8 cellular contexts compared by ENCODE assay signal in genomic region chr16:67841816-67842508, GRCh38. TPM values are rescaled to one million over a fixed set of nuclear protein-coding genes. Genes with fewer than 3 reads are reported as not detected.
DNase-seq lines count a peak whose midpoint lies in the region; FAIRE-seq and TF ChIP-seq lines count a peak whose summit lies in the region.

Gene THAP11, plus strand, starts transcription at chr16:67842320. Its CDS starts 235 bp downstream, at chr16:67842555.

- peaks cover 0 to 7% (median 4%) of the 10 kb centered on the region in 3 experiments; a peak in 4 of 7 replicates for H3K36me3 Mint-ChIP-seq in H9 (ENCODE audit: insufficient read depth in 1 of 3, low read depth in 3 of 3)
- no peaks in the 10 kb centered on the region for H3K36me3 Mint-ChIP-seq in nephron progenitor cell (ENCODE audit: low read depth)
- peaks cover 3% of the 10 kb centered on the region for H3K36me3 Mint-ChIP-seq in stimulated activated naive CD8-positive, alpha-beta T cell treated with anti-CD3 and anti-CD28 coated beads, Interleukin-15, Interleukin-2, amounts not matched to agents 100 ng/mL and 50 ng/mL, for 24 hours (ENCODE audit: low read depth)

- H3K9ac ChIP-seq in H9 (ENCODE audit: extremely low read depth, insufficient read length, low read length), result peak within 1 kb of the TSS; percentile 73

- no peak within 1 kb of the TSS for H3K4ac ChIP-seq in H9 (ENCODE audit: low read depth, low read length)

- peak within 1 kb of the TSS; percentile 95 to 99 (median 97) for H3K27ac Mint-ChIP-seq in H9
- H3K27ac Mint-ChIP-seq in nephron progenitor cell, result peak within 1 kb of the TSS; percentile 99
- H3K27ac Mint-ChIP-seq in stimulated activated naive CD8-positive, alpha-beta T cell treated with anti-CD3 and anti-CD28 coated beads, Interleukin-15, Interleukin-2, amounts not matched to agents 100 ng/mL and 50 ng/mL, for 24 hours, result peak within 1 kb of the TSS; percentile 96

- peaks cover 14% of the 10 kb centered on the region for H3K23me2 ChIP-seq in H9 (ENCODE audit: insufficient read length, low read depth, low read length, poor library complexity, severe bottlenecking)

- H2BK5ac ChIP-seq in H9 (ENCODE audit: insufficient read length, low read length), result no peak within 1 kb of the TSS

- no peaks in the 10 kb centered on the region for H4K20me1 ChIP-seq in H9 (ENCODE audit: control insufficient read depth, insufficient read depth, insufficient read length)

- no peaks in the 10 kb centered on the region for H3K27me3 ChIP-seq in H9 (ENCODE audit: insufficient read depth, low read length)

- H3K14ac ChIP-seq in H9 (ENCODE audit: insufficient read depth, low read length), result peak within 1 kb of the TSS; percentile 85

- no peaks in the 10 kb centered on the region for H3K9me3 ChIP-seq in H9 (ENCODE audit: control insufficient read depth, low read depth, low read length)

- H3K4me1 Mint-ChIP-seq in H9, result peaks cover 36 to 42% of the 10 kb centered on the region in 2 experiments
- peaks cover 48% of the 10 kb centered on the region for H3K4me1 Mint-ChIP-seq in nephron progenitor cell
- peaks cover 38% of the 10 kb centered on the region for H3K4me1 Mint-ChIP-seq in stimulated activated naive CD8-positive, alpha-beta T cell treated with anti-CD3 and anti-CD28 coated beads, Interleukin-15, Interleukin-2, amounts not matched to agents 100 ng/mL and 50 ng/mL, for 24 hours (ENCODE audit: low read depth)

- H3K18ac ChIP-seq in H9 (ENCODE audit: insufficient read length, low read depth, low read length), result peak within 1 kb of the TSS; percentile 91

- FAIRE-seq in G401.6 (lab: Jason Lieb, UNC), result peak; percentile 72

- H2BK15ac ChIP-seq in H9 (ENCODE audit: low read depth, low read length), result no peak within 1 kb of the TSS

- no peak within 1 kb of the TSS for H3K27ac ChIP-seq in H9 (ENCODE audit: insufficient read length, low read depth, low read length)

- peaks cover 10% of the 10 kb centered on the region; the same call in 1 of the 2 replicates for H3K4me1 ChIP-seq in H9 (ENCODE audit: insufficient read depth, low read length)

- H3T11ph ChIP-seq in H9 (ENCODE audit: low read length), result no peak within 1 kb of the TSS

- no peak within 1 kb of the TSS for H3K56ac ChIP-seq in H9 (ENCODE audit: insufficient read length, low read depth, low read length)

- peak within 1 kb of the TSS; percentile 85 for H3K4me2 ChIP-seq in H9 (ENCODE audit: insufficient read depth, insufficient read length, low read length)

- no peak within 1 kb of the TSS for H4K91ac ChIP-seq in H9 (ENCODE audit: insufficient read length, low read depth, low read length)

- H2AFZ ChIP-seq in H9 (ENCODE audit: low read length), result no peak within 1 kb of the TSS

- DNase-seq in H9 (peak; percentile 97), M059J (ENCODE audit: low read depth) (peak; percentile 93), SHP77 (lab: John Stamatoyannopoulos, UW) (peak; percentile 93), fibroblast of the aortic adventitia (ENCODE audit: low read depth) (peak; percentile 95), nephron progenitor cell (peak; percentile 96)
- peak; percentile 92 for DNase-seq in activated effector memory CD4-positive, alpha-beta T cell treated with Interleukin-2 at 50 U/mL for 16 hours

- H2BK20ac ChIP-seq in H9 (ENCODE audit: low read depth, low read length, poor library complexity, severe bottlenecking), result no peak within 1 kb of the TSS

- H3K79me2 ChIP-seq in H9 (ENCODE audit: insufficient read depth, low read length), result no peaks in the 10 kb centered on the region; the same call in 1 of the 2 replicates

- no CpG with 5 or more reads among the region's 83 CpGs for WGBS in H9 (ENCODE audit: extremely low coverage, insufficient read length, low lambda C conversion rate)

- H4K5ac ChIP-seq in H9 (ENCODE audit: insufficient read length, low read depth, low read length), result no peak within 1 kb of the TSS

- H3K79me1 ChIP-seq in H9 (ENCODE audit: insufficient read depth, low read depth, low read length, poor library complexity, severe bottlenecking), result no peaks in the 10 kb centered on the region

- no peak within 1 kb of the TSS for H2BK12ac ChIP-seq in H9 (ENCODE audit: insufficient read length, low read depth, low read length)

- H4K8ac ChIP-seq in H9 (replicated peaks; ENCODE audit: insufficient read length, low read depth, low read length), result no peak within 1 kb of the TSS

- H3K27me3 Mint-ChIP-seq in H9 (ENCODE audit: low read depth), result no peaks in the 10 kb centered on the region
- peaks cover 4% of the 10 kb centered on the region for H3K27me3 Mint-ChIP-seq in nephron progenitor cell (ENCODE audit: low read depth, poor library complexity)
- H3K27me3 Mint-ChIP-seq in stimulated activated naive CD8-positive, alpha-beta T cell treated with anti-CD3 and anti-CD28 coated beads, Interleukin-15, Interleukin-2, amounts not matched to agents 100 ng/mL and 50 ng/mL, for 24 hours, result no peaks in the 10 kb centered on the region

- H3K4me3 Mint-ChIP-seq in H9, result peak within 1 kb of the TSS; percentile 90 to 93
- peak within 1 kb of the TSS; percentile 93 for H3K4me3 Mint-ChIP-seq in nephron progenitor cell
- peak within 1 kb of the TSS; percentile 95 for H3K4me3 Mint-ChIP-seq in stimulated activated naive CD8-positive, alpha-beta T cell treated with anti-CD3 and anti-CD28 coated beads, Interleukin-15, Interleukin-2, amounts not matched to agents 100 ng/mL and 50 ng/mL, for 24 hours

- H3K9me3 Mint-ChIP-seq in H9 (no peaks in the 10 kb centered on the region), nephron progenitor cell (no peaks in the 10 kb centered on the region)
- H3K9me3 Mint-ChIP-seq in stimulated activated naive CD8-positive, alpha-beta T cell treated with anti-CD3 and anti-CD28 coated beads, Interleukin-15, Interleukin-2, amounts not matched to agents 100 ng/mL and 50 ng/mL, for 24 hours, result no peaks in the 10 kb centered on the region

- no peak within 1 kb of the TSS for H2AK5ac ChIP-seq in H9 (ENCODE audit: insufficient read length, low read length)

- H3K4me3 ChIP-seq in fibroblast of the aortic adventitia (ENCODE audit: low read depth, low read length), result peak within 1 kb of the TSS; percentile 80

- TF ChIP-seq CTCF in H9 (conservative IDR thresholded peaks at IDR 0.05) (peak; percentile 79), fibroblast of the aortic adventitia (IDR thresholded peaks at IDR 0.05; ENCODE audit: insufficient read depth, low read length) (peak; percentile 92), nephron progenitor cell (IDR thresholded peaks at IDR 0.05) (peak; percentile 81)

- no peak within 1 kb of the TSS for H2BK120ac ChIP-seq in H9 (ENCODE audit: low read depth, low read length, poor library complexity, severe bottlenecking)

- no peak within 1 kb of the TSS for H3K23ac ChIP-seq in H9 (ENCODE audit: insufficient read length, low read depth, low read length)

RNA-seq across cellular contexts. Expression of gene THAP11, which starts in this region (rescaled TPM):
- 48.7 and 48.9 TPM in 2 replicates for total RNA-seq in H9 (2021)
- 41.0 and 45.2 TPM in 2 replicates for total RNA-seq in M059J (2014; rRNA removed; shearing (Covaris generic))
- 19.8 and 21.1 TPM in 2 replicates for total RNA-seq in fibroblast of the aortic adventitia (ENCODE audit: low replicate concordance)
